20 cellular contexts compared by ENCODE assay signal in the genomic region with DNA sequence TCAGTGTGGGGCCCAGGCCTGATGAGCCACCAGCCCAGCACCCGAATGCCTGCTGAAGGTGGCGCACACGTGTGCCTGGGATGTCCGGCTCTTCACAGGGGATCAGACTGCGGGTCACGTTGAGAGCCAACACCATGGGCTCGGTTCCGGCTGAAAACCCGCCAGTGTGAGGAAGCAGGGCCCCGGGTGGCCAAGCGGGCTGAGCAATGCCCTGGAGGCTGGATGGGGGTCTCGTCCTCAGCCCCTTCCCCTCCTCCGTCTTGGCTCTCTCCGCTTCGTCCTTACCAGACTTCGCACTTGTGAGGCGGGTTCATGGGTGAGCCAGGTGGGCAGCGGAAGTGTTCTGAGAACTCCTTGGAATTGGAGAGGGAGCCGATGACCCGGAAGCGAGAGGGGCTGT. TPM values are rescaled to one million over a fixed set of nuclear protein-coding genes. Genes with fewer than 3 reads are reported as not detected.
A peak's percentile ranks its signal among the peaks of the same experiment; 100 is the strongest.
DNase-seq lines count a peak whose midpoint lies in the region; ATAC-seq, FAIRE-seq and TF ChIP-seq lines count a peak whose summit lies in the region.
"Had no signal": no experiment of that assay in that cellular context is flagged by ENCODE, and none has a peak within 500 bp of the region (broad histone marks: within the 10 kb centered on the region; RNA-seq: fewer than 3 reads in every experiment).

No MANE protein-coding gene starts in this region.

- H3K4me2 ChIP-seq in SK-N-SH, result no peak overlapping the region
- H3K4me2 ChIP-seq in endothelial cell of umbilical vein (ENCODE audit: insufficient read depth, low read length), result no peak overlapping the region
- H3K4me2 ChIP-seq: A549 had no signal

- no peak overlapping the region; a peak in 1 of 4 replicates for H3K27ac ChIP-seq in SK-N-SH (ENCODE audit: low read depth in 2 of 2, low read length in 1 of 2)
- no peak overlapping the region for H3K27ac ChIP-seq in endothelial cell of umbilical vein (ENCODE audit: insufficient read depth, low read depth, low read length)
- H3K27ac ChIP-seq: 22Rv1, A549, C4-2B, HL-60 had no signal

- no peak overlapping the region for H3K4me3 Mint-ChIP-seq in progenitor cell of endocrine pancreas (ENCODE audit: low read depth)
- H3K4me3 Mint-ChIP-seq in activated CD4-positive, alpha-beta T cell treated with anti-CD3 and anti-CD28 coated beads, Interleukin-2, amount 10 ng/mL, durations not matched to agents 7 days and 5 days, result no peak overlapping the region
- H3K4me3 Mint-ChIP-seq: CD4-positive, alpha-beta T cell had no signal

- no peaks in the 10 kb centered on the region for H3K9me3 Mint-ChIP-seq in progenitor cell of endocrine pancreas (ENCODE audit: low read depth)
- no peaks in the 10 kb centered on the region for H3K9me3 Mint-ChIP-seq in activated CD4-positive, alpha-beta T cell treated with anti-CD3 and anti-CD28 coated beads, Interleukin-2, amount 10 ng/mL, durations not matched to agents 7 days and 5 days
- H3K9me3 Mint-ChIP-seq: CD4-positive, alpha-beta T cell had no signal

- peaks cover 17 to 18% of the 10 kb centered on the region in 2 experiments for H3K36me3 ChIP-seq in SK-N-SH (replicated peaks in 1 of 2; ENCODE audit: control insufficient read depth in 1 of 2, insufficient read depth in 2 of 2, low read length in 1 of 2)
- H3K36me3 ChIP-seq in H7 (replicated peaks; ENCODE audit: control insufficient read depth, insufficient read depth, low read length), result no peaks in the 10 kb centered on the region
- H3K36me3 ChIP-seq in endothelial cell of umbilical vein (ENCODE audit: control insufficient read depth in 2 of 2, extremely low read depth in 1 of 2, insufficient read depth in 2 of 2, low read length in 2 of 2), result peaks cover 16 to 47% of the 10 kb centered on the region in 2 experiments
- H3K36me3 ChIP-seq: HAP-1 had no signal

- H3K79me2 ChIP-seq in SK-N-SH (ENCODE audit: insufficient read depth) (no peaks in the 10 kb centered on the region), endothelial cell of umbilical vein (ENCODE audit: control insufficient read depth, insufficient read depth, low read length) (no peaks in the 10 kb centered on the region)

- no peaks in the 10 kb centered on the region for H3K9me1 ChIP-seq in endothelial cell of umbilical vein (replicated peaks; ENCODE audit: control insufficient read depth, extremely low read depth, insufficient read depth, low read length)

- TF ChIP-seq POLR2A in endothelial cell of umbilical vein (IDR thresholded peaks at IDR 0.05; ENCODE audit: low read depth, low read length), result no peak

- ATAC-seq in SK-N-SH treated with all-trans-retinoic acid at 6 μM for 48 hours (no peak), HG03571 (IDR thresholded peaks at IDR 0.05; ENCODE audit: unreplicated experiment) (no peak)
- ATAC-seq: A549 had no signal

- peaks cover 7% of the 10 kb centered on the region for H3F3A ChIP-seq in SK-N-SH (replicated peaks; ENCODE audit: insufficient read depth)

- H3K27me3 ChIP-seq in SK-N-SH (ENCODE audit: insufficient read depth), result no peaks in the 10 kb centered on the region
- H3K27me3 ChIP-seq in H7 (ENCODE audit: control insufficient read depth, insufficient read depth, low read length), result no peaks in the 10 kb centered on the region
- H3K27me3 ChIP-seq in endothelial cell of umbilical vein (ENCODE audit: control insufficient read depth in 2 of 2, insufficient read depth in 2 of 2, low read length in 2 of 2), result no peaks in the 10 kb centered on the region

- POLR2A ChIA-PET in SK-N-SH (lab: Yijun Ruan, JAX), result no interaction called here
- POLR2A ChIA-PET in endothelial cell of umbilical vein (lab: Charles Lee), result no interaction called here
- POLR2A ChIA-PET in activated CD4-positive, alpha-beta T cell treated with anti-CD3 and anti-CD28 coated beads, Interleukin-2, amount 10 ng/mL, durations not matched to agents 7 days and 5 days (lab: Charles Lee), result no interaction called here

- H3K27me3 Mint-ChIP-seq in progenitor cell of endocrine pancreas, result no peaks in the 10 kb centered on the region
- no peaks in the 10 kb centered on the region for H3K27me3 Mint-ChIP-seq in activated CD4-positive, alpha-beta T cell treated with anti-CD3 and anti-CD28 coated beads, Interleukin-2, amount 10 ng/mL, durations not matched to agents 7 days and 5 days
- H3K27me3 Mint-ChIP-seq: CD4-positive, alpha-beta T cell had no signal

- no peak for TF ChIP-seq RAD21 in SK-N-SH (IDR thresholded peaks at IDR 0.05; ENCODE audit: low read length)

- CTCF ChIA-PET in SK-N-SH (lab: Yijun Ruan, JAX) (interaction anchor here (0.9 to 7.5 kb wide), 3 partner anchors 14 to 149 kb away, joined by 3 to 76 read pairs (median 9); no protein-coding TSS in a partner anchor), endothelial cell of umbilical vein (lab: Charles Lee) (interaction anchor here (5.0 kb wide), 1 partner anchor 150 kb away, joined by 59 read pairs; no protein-coding TSS in a partner anchor)
- CTCF ChIA-PET in activated CD4-positive, alpha-beta T cell treated with anti-CD3 and anti-CD28 coated beads, Interleukin-2, amount 10 ng/mL, durations not matched to agents 7 days and 5 days (lab: Charles Lee), result interaction anchor here (0.6 to 1.2 kb wide), 3 partner anchors 11 to 267 kb away, joined by 3 to 4 read pairs (median 3); no protein-coding TSS in a partner anchor

- H3K9ac ChIP-seq in SK-N-SH (no peak overlapping the region), endothelial cell of umbilical vein (replicated peaks; ENCODE audit: extremely low read depth, insufficient read depth, low read length) (no peak overlapping the region)

- TF ChIP-seq CTCF in SK-N-SH (IDR thresholded peaks at IDR 0.05), result no peak
- no peak for TF ChIP-seq CTCF in endothelial cell of umbilical vein (IDR thresholded peaks at IDR 0.05; ENCODE audit: extremely low read depth in 1 of 2, insufficient read depth in 1 of 2, low read depth in 1 of 2, low read length in 2 of 2)
- no peak for TF ChIP-seq CTCF in progenitor cell of endocrine pancreas (IDR thresholded peaks at IDR 0.05; ENCODE audit: unreplicated experiment)

- DNase-seq in SK-N-SH, result peak; percentile 9
- DNase-seq in H7, result peak; percentile 32
- no peak for DNase-seq in endothelial cell of umbilical vein (ENCODE audit: low read depth, low spot score)
- DNase-seq in progenitor cell of endocrine pancreas (ENCODE audit: low spot score, unreplicated experiment), result no peak
- no peak for DNase-seq in DMS79 (lab: John Stamatoyannopoulos, UW)
- no peak for DNase-seq in activated CD4-positive, alpha-beta T cell treated with anti-CD3 and anti-CD28 coated beads, Interleukin-2, amount 10 ng/mL, durations not matched to agents 7 days and 5 days
- DNase-seq: AML-193; Caco-2; CD4-positive, alpha-beta T cell; GDM1; IMR-90 had no signal

- peaks cover 21% of the 10 kb centered on the region for H3K36me3 Mint-ChIP-seq in progenitor cell of endocrine pancreas (ENCODE audit: insufficient read depth)
- peaks cover 30% of the 10 kb centered on the region for H3K36me3 Mint-ChIP-seq in activated CD4-positive, alpha-beta T cell treated with anti-CD3 and anti-CD28 coated beads, Interleukin-2, amount 10 ng/mL, durations not matched to agents 7 days and 5 days (ENCODE audit: low read depth)

- no peaks in the 10 kb centered on the region for H3K9me3 ChIP-seq in SK-N-SH
- no peaks in the 10 kb centered on the region for H3K9me3 ChIP-seq in endothelial cell of umbilical vein (replicated peaks; ENCODE audit: control insufficient read depth, insufficient read depth, low read length)
- H3K9me3 ChIP-seq: A549, Caco-2, HAP-1 had no signal

- no peaks in the 10 kb centered on the region for H3K9me2 ChIP-seq in SK-N-SH

- H3K27ac Mint-ChIP-seq in progenitor cell of endocrine pancreas, result peak overlapping the region; percentile 16
- no peak overlapping the region for H3K27ac Mint-ChIP-seq in activated CD4-positive, alpha-beta T cell treated with anti-CD3 and anti-CD28 coated beads, Interleukin-2, amount 10 ng/mL, durations not matched to agents 7 days and 5 days
- H3K27ac Mint-ChIP-seq: CD4-positive, alpha-beta T cell had no signal

- intact Hi-C loops in endothelial cell of umbilical vein (cut with micrococcal nuclease), result no loop called here

- H3K4me1 Mint-ChIP-seq in progenitor cell of endocrine pancreas (ENCODE audit: low read depth), result no peaks in the 10 kb centered on the region
- no peaks in the 10 kb centered on the region for H3K4me1 Mint-ChIP-seq in activated CD4-positive, alpha-beta T cell treated with anti-CD3 and anti-CD28 coated beads, Interleukin-2, amount 10 ng/mL, durations not matched to agents 7 days and 5 days

- dilution Hi-C loops in endothelial cell of umbilical vein (cut with MboI; ENCODE audit: extremely low pct_ligation_motif_present, low sequenced_read_pairs), result no loop called here

- TF ChIP-seq EP300 in SK-N-SH (IDR thresholded peaks at IDR 0.05; ENCODE audit: borderline replicate concordance in 1 of 2, low read depth in 1 of 2, low read length in 1 of 2), result no peak

- H4K20me1 ChIP-seq in SK-N-SH (ENCODE audit: insufficient read depth) (no peaks in the 10 kb centered on the region), endothelial cell of umbilical vein (replicated peaks; ENCODE audit: control insufficient read depth, extremely low read depth, insufficient read depth, low read length) (no peaks in the 10 kb centered on the region)

- FAIRE-seq in endothelial cell of umbilical vein (lab: Jason Lieb, UNC), result no peak
- FAIRE-seq: A549, D721Med, H1 had no signal

- H3K4me3 ChIP-seq in SK-N-SH (ENCODE audit: low read depth in 2 of 2, low read length in 1 of 2), result no peak overlapping the region
- no peak overlapping the region for H3K4me3 ChIP-seq in H7 (ENCODE audit: insufficient read depth, low read depth, low read length)
- no peak overlapping the region for H3K4me3 ChIP-seq in endothelial cell of umbilical vein (replicated peaks in 1 of 3; ENCODE audit: insufficient read depth in 1 of 3, low read depth in 1 of 3, low read length in 3 of 3)
- H3K4me3 ChIP-seq: A549, HAP-1 had no signal

- TSS peak; percentile 26 for BruUV-seq in endothelial cell of umbilical vein (replicated peaks; lab: Mats Ljungman, UMichigan)

- H3K4me1 ChIP-seq in SK-N-SH (ENCODE audit: control insufficient read depth in 1 of 2, insufficient read depth in 2 of 2, low read depth in 1 of 2, low read length in 1 of 2) (peaks cover 0 to 13% of the 10 kb centered on the region in 2 experiments; a peak in 1 of 4 replicates), endothelial cell of umbilical vein (ENCODE audit: control insufficient read depth, extremely low read depth, insufficient read depth, low read length) (peaks cover 6% of the 10 kb centered on the region)
- H3K4me1 ChIP-seq: A549, Caco-2, HAP-1 had no signal

- WGBS in SK-N-SH (ENCODE audit: low lambda C conversion rate), result 97% methylated on average over 21 of the region's 21 CpGs

- H2AFZ ChIP-seq in SK-N-SH (ENCODE audit: low read depth), result no peak overlapping the region
- H2AFZ ChIP-seq in endothelial cell of umbilical vein (ENCODE audit: low read depth, low read length), result no peak overlapping the region

RNA-seq across cellular contexts. Expression of gene EIF4G3, which starts 43.0 kb away (rescaled TPM):
- polyA plus RNA-seq in SK-N-SH (2012; rRNA removed) (32.0 and 40.3 TPM in 2 replicates), endothelial cell of umbilical vein (40.7 and 44.4 TPM in 2 replicates)
- polyA plus RNA-seq in SK-N-SH (2012; cell fraction: cytosol; rRNA removed), result 37.3 and 41.3 TPM in 2 replicates
- 37.4 and 68.6 TPM in 2 replicates for polyA plus RNA-seq in SK-N-SH (2012; cell fraction: nucleus; rRNA removed)
- 56.7 and 80.5 TPM in 2 replicates for total RNA-seq in H7 (2014; rRNA removed; shearing (Covaris generic))
- total RNA-seq in endothelial cell of umbilical vein (78.5 and 84.0 TPM in 2 replicates), progenitor cell of endocrine pancreas (92.0 and 97.4 TPM in 2 replicates)
- polyA plus RNA-seq in endothelial cell of umbilical vein (2011; cell fraction: cytosol; rRNA removed), result 28.5 and 29.4 TPM in 2 replicates
- 88.7 and 90.6 TPM in 2 replicates for polyA plus RNA-seq in endothelial cell of umbilical vein (2011; cell fraction: nucleus; rRNA removed)
- 35.8 and 44.4 TPM in 2 replicates for polyA plus RNA-seq in endothelial cell of umbilical vein (2012)
- 80.5 and 83.7 TPM in 2 replicates for polyA minus RNA-seq in endothelial cell of umbilical vein
- polyA minus RNA-seq in endothelial cell of umbilical vein (2011; cell fraction: cytosol; rRNA and poly(A)+ RNA removed), result 25.5 TPM
- 95.0 and 112 TPM in 2 replicates for polyA minus RNA-seq in endothelial cell of umbilical vein (2011; cell fraction: nucleus; rRNA and poly(A)+ RNA removed)
- total RNA-seq in activated CD4-positive, alpha-beta T cell treated with anti-CD3 and anti-CD28 coated beads, Interleukin-2, amount 10 ng/mL, durations not matched to agents 7 days and 5 days, result 10 to 100 TPM; 23.8 to 31.5 TPM

Comparison
In these comparisons a context has a peak if more than half of its experiments do, and no peak if none do; other contexts are left out.
1. DNase-seq: peak in SK-N-SH (single experiment) and H7 (single experiment); none in endothelial cell of umbilical vein (single experiment), progenitor cell of endocrine pancreas (single experiment), DMS79 (single experiment) and activated CD4-positive, alpha-beta T cell treated with anti-CD3 and anti-CD28 coated beads, Interleukin-2, amount 10 ng/mL, durations not matched to agents 7 days and 5 days (single experiment).